ENCODE assay signal across 1 cellular context in genomic region chr3:101784850-101785613, GRCh38.
TF ChIP-seq lines count a peak whose summit lies in the region.

No MANE protein-coding gene starts in this region.

TF ChIP-seq in GM23338, 12 proteins besides CTCF, POLR2A, EP300 and RAD21 (continued from another document):
- no peak for TF ChIP-seq ZNF462 (CRISPR knock-in tag; IDR thresholded peaks at IDR 0.05)
- no peak for TF ChIP-seq EZH2phosphoT487 (IDR thresholded peaks at IDR 0.05; ENCODE audit: unreplicated experiment)
- TF ChIP-seq NANOG (IDR thresholded peaks at IDR 0.05; ENCODE audit: borderline replicate concordance) = no peak
- TF ChIP-seq ZNF331 (CRISPR knock-in tag; IDR thresholded peaks at IDR 0.05; ENCODE audit: low read depth) = no peak
- no peak for TF ChIP-seq CREB1 (CRISPR knock-in tag; IDR thresholded peaks at IDR 0.05; ENCODE audit: low read depth)
- no peak for TF ChIP-seq POLR2AphosphoS5 (IDR thresholded peaks at IDR 0.05; ENCODE audit: low read depth)
- TF ChIP-seq ZNF114 (CRISPR knock-in tag; IDR thresholded peaks at IDR 0.05) = no peak
- no peak for TF ChIP-seq STAT1 (IDR thresholded peaks at IDR 0.05; ENCODE audit: unreplicated experiment)
- TF ChIP-seq REST (IDR thresholded peaks at IDR 0.05; ENCODE audit: unreplicated experiment) = no peak
- no peak for TF ChIP-seq EZH2 (IDR thresholded peaks at IDR 0.05; ENCODE audit: low read depth, unreplicated experiment)
